In the genomic region with DNA sequence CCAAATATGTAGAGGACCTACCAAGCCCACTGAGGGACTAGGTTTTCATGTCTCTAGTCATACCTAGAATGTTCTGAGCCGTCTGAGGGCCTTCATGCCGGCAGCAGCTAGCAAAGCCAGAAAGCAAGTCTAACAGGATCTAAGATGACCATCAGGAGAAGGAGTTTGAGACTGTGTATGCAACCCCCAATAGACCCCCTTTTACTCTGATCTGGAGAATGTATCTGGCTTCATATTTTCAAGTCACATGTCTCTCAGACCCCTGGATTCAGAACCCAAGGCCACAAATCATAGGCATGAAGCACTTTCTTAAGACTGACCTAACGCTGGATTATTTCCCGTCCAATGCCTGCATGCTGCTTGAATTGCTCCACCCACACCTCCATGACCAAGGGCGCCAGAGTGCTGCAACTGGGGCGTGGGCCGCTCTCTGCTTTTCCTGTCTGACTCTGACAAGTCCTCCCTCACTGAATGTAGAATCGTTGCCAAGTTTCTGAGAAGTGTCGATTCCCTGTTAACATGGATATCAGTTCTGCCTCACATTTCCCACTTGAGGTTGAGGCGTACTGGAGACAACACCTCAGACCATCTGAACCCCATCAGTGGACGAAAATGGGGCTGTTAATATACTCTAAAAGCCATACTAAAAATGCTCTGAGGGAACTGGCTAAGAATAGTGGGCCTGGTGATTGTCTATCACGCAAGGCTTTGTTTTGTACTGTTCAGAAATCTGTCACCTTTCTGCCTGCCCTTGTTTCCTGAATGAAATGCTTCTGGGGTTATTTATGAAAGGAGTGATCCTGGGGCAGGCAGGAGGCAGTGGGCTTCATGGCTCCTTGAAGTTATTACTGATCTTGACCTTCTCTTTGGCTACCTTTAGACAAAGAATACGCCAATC, we compare ENCODE assay signal across 1 cellular context.
A peak's percentile ranks its signal among the peaks of the same experiment; 100 is the strongest.
TF ChIP-seq lines count a peak whose summit lies in the region.

No MANE protein-coding gene starts in this region.

TF ChIP-seq in K562, 482 proteins besides CTCF, POLR2A, EP300 and RAD21 (continued from another document and continues in another):
- TF ChIP-seq NCOR1 (IDR thresholded peaks at IDR 0.05) (peak; percentile 45; the same call in 1 of the 2 replicates), GTF2A2 (tag; IDR thresholded peaks at IDR 0.05) (no peak), POLR3G (IDR thresholded peaks at IDR 0.05; ENCODE audit: extremely low read depth, insufficient read length, insufficient replicate concordance) (no peak), NBN (IDR thresholded peaks at IDR 0.05; ENCODE audit: low read depth) (no peak; the same call in 1 of the 2 replicates), STAT5A (IDR thresholded peaks at IDR 0.05; ENCODE audit: borderline replicate concordance, low read length) (no peak), POU5F1 (IDR thresholded peaks at IDR 0.05; ENCODE audit: borderline replicate concordance, low read depth, low read length, partially characterized antibody) (no peak), POLR2B (IDR thresholded peaks at IDR 0.05; ENCODE audit: low read depth, partially characterized antibody) (no peak), ZNF217 (CRISPR knock-in tag; IDR thresholded peaks at IDR 0.05) (no peak), EP400 (IDR thresholded peaks at IDR 0.05) (peak; percentile 36), POLR2H (tag; IDR thresholded peaks at IDR 0.05; ENCODE audit: low read depth) (no peak), HDAC1 (IDR thresholded peaks at IDR 0.05) (peak in 1 of 2 experiments; percentile 50; a peak in 1 of 4 replicates), ZNF778 (CRISPR knock-in tag; IDR thresholded peaks at IDR 0.05) (no peak), HDAC2 (IDR thresholded peaks at IDR 0.05) (peak; percentile 58; the same call in 1 of the 2 replicates), PCBP2 (IDR thresholded peaks at IDR 0.05; ENCODE audit: low read depth, low read length, poor library complexity, severe bottlenecking) (no peak), RFX7 (CRISPR knock-in tag; IDR thresholded peaks at IDR 0.05) (no peak), NCOA4 (IDR thresholded peaks at IDR 0.05; ENCODE audit: partially characterized antibody) (no peak), ZNF717 (CRISPR knock-in tag; IDR thresholded peaks at IDR 0.05) (no peak), NR4A1 (CRISPR knock-in tag; IDR thresholded peaks at IDR 0.05) (no peak), NR4A1 (tag; IDR thresholded peaks at IDR 0.05) (no peak), CXXC5 (CRISPR knock-in tag; IDR thresholded peaks at IDR 0.05) (no peak), MIER1 (IDR thresholded peaks at IDR 0.05; ENCODE audit: low read depth) (no peak), CBFA2T3 (IDR thresholded peaks at IDR 0.05) (peak; percentile 78), NEUROD1 (IDR thresholded peaks at IDR 0.05; ENCODE audit: borderline replicate concordance, low read depth, low read length, partially characterized antibody) (no peak), L3MBTL2 (IDR thresholded peaks at IDR 0.05) (0 out of 2 replicates have a peak, but pooled peaks have one; percentile 25), U2AF1 (optimal IDR thresholded peaks at IDR 0.05; ENCODE audit: low read depth, low read length) (no peak), ZNF212 (CRISPR knock-in tag; IDR thresholded peaks at IDR 0.05) (no peak), HNRNPH1 (optimal IDR thresholded peaks at IDR 0.05; ENCODE audit: low read depth, low read length) (no peak), SMARCA5 (IDR thresholded peaks at IDR 0.05) (no peak), ZNF408 (CRISPR knock-in tag; IDR thresholded peaks at IDR 0.05; ENCODE audit: low read depth) (no peak), ELF2 (CRISPR knock-in tag; IDR thresholded peaks at IDR 0.05) (no peak), BRD4 (IDR thresholded peaks at IDR 0.05) (no peak), ZC3H4 (CRISPR knock-in tag; IDR thresholded peaks at IDR 0.05; ENCODE audit: borderline replicate concordance) (no peak)
- TF ChIP-seq, protein P1, sequence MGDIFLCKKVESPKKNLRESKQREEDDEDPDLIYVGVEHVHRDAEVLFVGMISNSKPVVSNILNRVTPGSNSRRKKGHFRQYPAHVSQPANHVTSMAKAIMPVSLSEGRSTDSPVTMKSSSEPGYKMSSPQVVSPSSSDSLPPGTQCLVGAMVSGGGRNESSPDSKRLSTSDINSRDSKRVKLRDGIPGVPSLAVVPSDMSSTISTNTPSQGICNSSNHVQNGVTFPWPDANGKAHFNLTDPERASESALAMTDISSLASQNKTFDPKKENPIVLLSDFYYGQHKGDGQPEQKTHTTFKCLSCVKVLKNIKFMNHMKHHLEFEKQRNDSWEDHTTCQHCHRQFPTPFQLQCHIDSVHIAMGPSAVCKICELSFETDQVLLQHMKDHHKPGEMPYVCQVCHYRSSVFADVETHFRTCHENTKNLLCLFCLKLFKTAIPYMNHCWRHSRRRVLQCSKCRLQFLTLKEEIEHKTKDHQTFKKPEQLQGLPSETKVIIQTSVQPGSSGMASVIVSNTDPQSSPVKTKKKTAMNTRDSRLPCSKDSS (IDR thresholded peaks at IDR 0.05; ENCODE audit: low read depth, partially characterized antibody), result no peak
- TF ChIP-seq, protein P2, sequence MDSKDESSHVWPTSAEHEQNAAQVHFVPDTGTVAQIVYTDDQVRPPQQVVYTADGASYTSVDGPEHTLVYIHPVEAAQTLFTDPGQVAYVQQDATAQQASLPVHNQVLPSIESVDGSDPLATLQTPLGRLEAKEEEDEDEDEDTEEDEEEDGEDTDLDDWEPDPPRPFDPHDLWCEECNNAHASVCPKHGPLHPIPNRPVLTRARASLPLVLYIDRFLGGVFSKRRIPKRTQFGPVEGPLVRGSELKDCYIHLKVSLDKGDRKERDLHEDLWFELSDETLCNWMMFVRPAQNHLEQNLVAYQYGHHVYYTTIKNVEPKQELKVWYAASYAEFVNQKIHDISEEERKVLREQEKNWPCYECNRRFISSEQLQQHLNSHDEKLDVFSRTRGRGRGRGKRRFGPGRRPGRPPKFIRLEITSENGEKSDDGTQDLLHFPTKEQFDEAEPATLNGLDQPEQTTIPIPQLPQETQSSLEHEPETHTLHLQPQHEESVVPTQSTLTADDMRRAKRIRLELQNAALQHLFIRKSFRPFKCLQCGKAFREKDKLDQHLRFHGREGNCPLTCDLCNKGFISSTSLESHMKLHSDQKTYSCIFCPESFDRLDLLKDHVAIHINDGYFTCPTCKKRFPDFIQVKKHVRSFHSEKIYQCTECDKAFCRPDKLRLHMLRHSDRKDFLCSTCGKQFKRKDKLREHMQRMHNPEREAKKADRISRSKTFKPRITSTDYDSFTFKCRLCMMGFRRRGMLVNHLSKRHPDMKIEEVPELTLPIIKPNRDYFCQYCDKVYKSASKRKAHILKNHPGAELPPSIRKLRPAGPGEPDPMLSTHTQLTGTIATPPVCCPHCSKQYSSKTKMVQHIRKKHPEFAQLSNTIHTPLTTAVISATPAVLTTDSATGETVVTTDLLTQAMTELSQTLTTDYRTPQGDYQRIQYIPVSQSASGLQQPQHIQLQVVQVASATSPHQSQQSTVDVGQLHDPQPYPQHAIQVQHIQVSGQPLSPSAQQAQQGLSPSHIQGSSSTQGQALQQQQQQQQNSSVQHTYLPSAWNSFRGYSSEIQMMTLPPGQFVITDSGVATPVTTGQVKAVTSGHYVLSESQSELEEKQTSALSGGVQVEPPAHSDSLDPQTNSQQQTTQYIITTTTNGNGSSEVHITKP (IDR thresholded peaks at IDR 0.05; ENCODE audit: partially characterized antibody), result no peak
- TF ChIP-seq, protein P3, sequence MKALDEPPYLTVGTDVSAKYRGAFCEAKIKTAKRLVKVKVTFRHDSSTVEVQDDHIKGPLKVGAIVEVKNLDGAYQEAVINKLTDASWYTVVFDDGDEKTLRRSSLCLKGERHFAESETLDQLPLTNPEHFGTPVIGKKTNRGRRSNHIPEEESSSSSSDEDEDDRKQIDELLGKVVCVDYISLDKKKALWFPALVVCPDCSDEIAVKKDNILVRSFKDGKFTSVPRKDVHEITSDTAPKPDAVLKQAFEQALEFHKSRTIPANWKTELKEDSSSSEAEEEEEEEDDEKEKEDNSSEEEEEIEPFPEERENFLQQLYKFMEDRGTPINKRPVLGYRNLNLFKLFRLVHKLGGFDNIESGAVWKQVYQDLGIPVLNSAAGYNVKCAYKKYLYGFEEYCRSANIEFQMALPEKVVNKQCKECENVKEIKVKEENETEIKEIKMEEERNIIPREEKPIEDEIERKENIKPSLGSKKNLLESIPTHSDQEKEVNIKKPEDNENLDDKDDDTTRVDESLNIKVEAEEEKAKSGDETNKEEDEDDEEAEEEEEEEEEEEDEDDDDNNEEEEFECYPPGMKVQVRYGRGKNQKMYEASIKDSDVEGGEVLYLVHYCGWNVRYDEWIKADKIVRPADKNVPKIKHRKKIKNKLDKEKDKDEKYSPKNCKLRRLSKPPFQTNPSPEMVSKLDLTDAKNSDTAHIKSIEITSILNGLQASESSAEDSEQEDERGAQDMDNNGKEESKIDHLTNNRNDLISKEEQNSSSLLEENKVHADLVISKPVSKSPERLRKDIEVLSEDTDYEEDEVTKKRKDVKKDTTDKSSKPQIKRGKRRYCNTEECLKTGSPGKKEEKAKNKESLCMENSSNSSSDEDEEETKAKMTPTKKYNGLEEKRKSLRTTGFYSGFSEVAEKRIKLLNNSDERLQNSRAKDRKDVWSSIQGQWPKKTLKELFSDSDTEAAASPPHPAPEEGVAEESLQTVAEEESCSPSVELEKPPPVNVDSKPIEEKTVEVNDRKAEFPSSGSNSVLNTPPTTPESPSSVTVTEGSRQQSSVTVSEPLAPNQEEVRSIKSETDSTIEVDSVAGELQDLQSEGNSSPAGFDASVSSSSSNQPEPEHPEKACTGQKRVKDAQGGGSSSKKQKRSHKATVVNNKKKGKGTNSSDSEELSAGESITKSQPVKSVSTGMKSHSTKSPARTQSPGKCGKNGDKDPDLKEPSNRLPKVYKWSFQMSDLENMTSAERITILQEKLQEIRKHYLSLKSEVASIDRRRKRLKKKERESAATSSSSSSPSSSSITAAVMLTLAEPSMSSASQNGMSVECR (CRISPR knock-in tag; IDR thresholded peaks at IDR 0.05), result no peak
- TF ChIP-seq, protein P4, sequence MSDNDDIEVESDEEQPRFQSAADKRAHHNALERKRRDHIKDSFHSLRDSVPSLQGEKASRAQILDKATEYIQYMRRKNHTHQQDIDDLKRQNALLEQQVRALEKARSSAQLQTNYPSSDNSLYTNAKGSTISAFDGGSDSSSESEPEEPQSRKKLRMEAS (CRISPR knock-in tag; IDR thresholded peaks at IDR 0.05), result 0 out of 2 replicates have a peak, but pooled peaks have one; percentile 11
- TF ChIP-seq, protein P5, sequence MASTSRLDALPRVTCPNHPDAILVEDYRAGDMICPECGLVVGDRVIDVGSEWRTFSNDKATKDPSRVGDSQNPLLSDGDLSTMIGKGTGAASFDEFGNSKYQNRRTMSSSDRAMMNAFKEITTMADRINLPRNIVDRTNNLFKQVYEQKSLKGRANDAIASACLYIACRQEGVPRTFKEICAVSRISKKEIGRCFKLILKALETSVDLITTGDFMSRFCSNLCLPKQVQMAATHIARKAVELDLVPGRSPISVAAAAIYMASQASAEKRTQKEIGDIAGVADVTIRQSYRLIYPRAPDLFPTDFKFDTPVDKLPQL (IDR thresholded peaks at IDR 0.05; ENCODE audit: extremely low read depth, insufficient read length), result no peak
- TF ChIP-seq, protein P6, sequence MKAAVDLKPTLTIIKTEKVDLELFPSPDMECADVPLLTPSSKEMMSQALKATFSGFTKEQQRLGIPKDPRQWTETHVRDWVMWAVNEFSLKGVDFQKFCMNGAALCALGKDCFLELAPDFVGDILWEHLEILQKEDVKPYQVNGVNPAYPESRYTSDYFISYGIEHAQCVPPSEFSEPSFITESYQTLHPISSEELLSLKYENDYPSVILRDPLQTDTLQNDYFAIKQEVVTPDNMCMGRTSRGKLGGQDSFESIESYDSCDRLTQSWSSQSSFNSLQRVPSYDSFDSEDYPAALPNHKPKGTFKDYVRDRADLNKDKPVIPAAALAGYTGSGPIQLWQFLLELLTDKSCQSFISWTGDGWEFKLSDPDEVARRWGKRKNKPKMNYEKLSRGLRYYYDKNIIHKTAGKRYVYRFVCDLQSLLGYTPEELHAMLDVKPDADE (conservative IDR thresholded peaks at IDR 0.05; ENCODE audit: control insufficient read depth, low read depth, low read length), result no peak
- TF ChIP-seq, protein P7, sequence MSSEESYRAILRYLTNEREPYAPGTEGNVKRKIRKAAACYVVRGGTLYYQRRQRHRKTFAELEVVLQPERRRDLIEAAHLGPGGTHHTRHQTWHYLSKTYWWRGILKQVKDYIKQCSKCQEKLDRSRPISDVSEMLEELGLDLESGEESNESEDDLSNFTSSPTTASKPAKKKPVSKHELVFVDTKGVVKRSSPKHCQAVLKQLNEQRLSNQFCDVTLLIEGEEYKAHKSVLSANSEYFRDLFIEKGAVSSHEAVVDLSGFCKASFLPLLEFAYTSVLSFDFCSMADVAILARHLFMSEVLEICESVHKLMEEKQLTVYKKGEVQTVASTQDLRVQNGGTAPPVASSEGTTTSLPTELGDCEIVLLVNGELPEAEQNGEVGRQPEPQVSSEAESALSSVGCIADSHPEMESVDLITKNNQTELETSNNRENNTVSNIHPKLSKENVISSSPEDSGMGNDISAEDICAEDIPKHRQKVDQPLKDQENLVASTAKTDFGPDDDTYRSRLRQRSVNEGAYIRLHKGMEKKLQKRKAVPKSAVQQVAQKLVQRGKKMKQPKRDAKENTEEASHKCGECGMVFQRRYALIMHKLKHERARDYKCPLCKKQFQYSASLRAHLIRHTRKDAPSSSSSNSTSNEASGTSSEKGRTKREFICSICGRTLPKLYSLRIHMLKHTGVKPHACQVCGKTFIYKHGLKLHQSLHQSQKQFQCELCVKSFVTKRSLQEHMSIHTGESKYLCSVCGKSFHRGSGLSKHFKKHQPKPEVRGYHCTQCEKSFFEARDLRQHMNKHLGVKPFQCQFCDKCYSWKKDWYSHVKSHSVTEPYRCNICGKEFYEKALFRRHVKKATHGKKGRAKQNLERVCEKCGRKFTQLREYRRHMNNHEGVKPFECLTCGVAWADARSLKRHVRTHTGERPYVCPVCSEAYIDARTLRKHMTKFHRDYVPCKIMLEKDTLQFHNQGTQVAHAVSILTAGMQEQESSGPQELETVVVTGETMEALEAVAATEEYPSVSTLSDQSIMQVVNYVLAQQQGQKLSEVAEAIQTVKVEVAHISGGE (CRISPR knock-in tag; IDR thresholded peaks at IDR 0.05), result no peak
- TF ChIP-seq, protein P8, sequence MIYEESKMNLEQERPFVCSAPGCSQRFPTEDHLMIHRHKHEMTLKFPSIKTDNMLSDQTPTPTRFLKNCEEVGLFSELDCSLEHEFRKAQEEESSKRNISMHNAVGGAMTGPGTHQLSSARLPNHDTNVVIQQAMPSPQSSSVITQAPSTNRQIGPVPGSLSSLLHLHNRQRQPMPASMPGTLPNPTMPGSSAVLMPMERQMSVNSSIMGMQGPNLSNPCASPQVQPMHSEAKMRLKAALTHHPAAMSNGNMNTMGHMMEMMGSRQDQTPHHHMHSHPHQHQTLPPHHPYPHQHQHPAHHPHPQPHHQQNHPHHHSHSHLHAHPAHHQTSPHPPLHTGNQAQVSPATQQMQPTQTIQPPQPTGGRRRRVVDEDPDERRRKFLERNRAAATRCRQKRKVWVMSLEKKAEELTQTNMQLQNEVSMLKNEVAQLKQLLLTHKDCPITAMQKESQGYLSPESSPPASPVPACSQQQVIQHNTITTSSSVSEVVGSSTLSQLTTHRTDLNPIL (CRISPR knock-in tag; IDR thresholded peaks at IDR 0.05), result no peak
